Comparison of ENCODE assay signal across 11 cellular contexts in the genomic region with DNA sequence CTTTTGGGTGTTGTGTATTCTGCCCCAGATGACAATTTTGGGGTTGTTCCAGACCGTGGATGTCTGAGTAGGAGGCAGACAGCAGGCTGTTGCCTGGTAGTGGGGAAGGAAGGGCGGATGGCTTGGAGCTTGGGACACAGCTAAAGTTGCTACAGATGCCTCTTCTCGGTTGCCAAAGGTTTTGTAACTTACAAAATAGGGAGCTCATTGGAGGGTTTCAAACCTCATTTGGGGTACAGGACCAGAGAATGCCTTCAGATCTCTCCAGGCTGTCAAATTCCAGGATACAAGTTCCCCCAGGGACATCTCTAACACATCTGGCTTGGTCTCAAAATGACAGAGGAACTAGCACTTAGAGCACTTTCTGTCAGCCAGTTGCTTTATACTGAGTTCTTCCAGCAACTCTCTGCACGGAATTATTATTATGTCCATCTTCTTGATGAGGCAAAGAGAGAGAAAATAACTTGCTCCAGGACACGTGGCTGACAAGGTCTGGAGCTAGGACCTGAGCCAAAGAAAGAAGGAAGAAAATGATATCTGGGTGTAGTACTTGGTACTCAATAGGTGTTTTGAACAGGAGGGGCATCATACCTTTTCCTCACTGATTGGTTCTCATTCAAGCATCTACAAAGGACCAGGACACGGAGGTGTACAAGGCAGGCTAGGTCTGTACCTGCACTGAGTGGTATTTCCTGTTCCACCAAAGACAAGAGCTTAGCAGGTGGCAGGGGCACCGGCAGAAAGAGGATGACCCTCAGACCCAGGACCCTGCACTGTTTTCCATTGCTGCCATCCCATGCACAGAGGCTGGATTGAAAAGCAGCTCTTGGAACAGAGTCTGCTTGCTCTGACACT. TPM values are rescaled to one million over a fixed set of nuclear protein-coding genes. Genes with fewer than 3 reads are reported as not detected.
A peak's percentile ranks its signal among the peaks of the same experiment; 100 is the strongest.
DNase-seq lines count a peak whose midpoint lies in the region; ATAC-seq and TF ChIP-seq lines count a peak whose summit lies in the region.
"Had no signal": no experiment of that assay in that cellular context is flagged by ENCODE, and none has a peak within 500 bp of the region (broad histone marks: within the 10 kb centered on the region; RNA-seq: fewer than 3 reads in every experiment).

No MANE protein-coding gene starts in this region.

- H2AFZ ChIP-seq in osteoblast (ENCODE audit: low read length) = no peak overlapping the region

- H3K27me3 ChIP-seq in osteoblast (ENCODE audit: insufficient read depth, low read length) (no peaks in the 10 kb centered on the region), upper lobe of right lung (no peaks in the 10 kb centered on the region)

- no peaks in the 10 kb centered on the region for H4K20me1 ChIP-seq in osteoblast (ENCODE audit: insufficient read depth, low read length)

- ATAC-seq in upper lobe of right lung (peak; percentile 47), HG03196 (IDR thresholded peaks at IDR 0.05; ENCODE audit: unreplicated experiment) (no peak)

- intact Hi-C loops in upper lobe of right lung (cut with DNase I) = no loop called here

- H3K36me3 ChIP-seq in osteoblast (ENCODE audit: insufficient read depth, low read length) (no peaks in the 10 kb centered on the region), upper lobe of right lung (no peaks in the 10 kb centered on the region)

- H3K9me3 ChIP-seq in osteoblast (ENCODE audit: low read depth, low read length) (no peaks in the 10 kb centered on the region), upper lobe of right lung (no peaks in the 10 kb centered on the region)

- H3K27ac ChIP-seq in osteoblast (ENCODE audit: low read depth, low read length) (peak overlapping the region; percentile 81), upper lobe of right lung (peak overlapping the region; percentile 14)
- H3K27ac ChIP-seq: 22Rv1 had no signal

- peak overlapping the region; percentile 68 for H3K4me2 ChIP-seq in osteoblast (ENCODE audit: insufficient read depth, low read length)

- DNase-seq in DMS79 (lab: John Stamatoyannopoulos, UW) (peak; percentile 13), DMS79 treated with DMSO at 0.1 percent for 48 hours (lab: John Stamatoyannopoulos, UW) (no peak), fibroblast of the aortic adventitia (ENCODE audit: low read depth) (peak; percentile 77), osteoblast (ENCODE audit: insufficient read length, low spot score, missing footprints) (no peak), upper lobe of right lung (no peak), NOMO-1 treated with DMSO at 0.1 percent for 48 hours (lab: John Stamatoyannopoulos, UW; ENCODE audit: unreplicated experiment) (no peak), GM13977 (ENCODE audit: low spot score) (no peak)
- DNase-seq: activated naive CD8-positive, alpha-beta T cell treated with anti-CD3 and anti-CD28 coated beads, Interleukin-2, amount 50 U/mL, for 24 hours had no signal

- in situ Hi-C loops in GM13977 (cut with MboI; ENCODE audit: low pct_unique_long_range_greater_than_20kb, low sequenced_read_pairs, unreplicated experiment) = no loop called here

- TF ChIP-seq CTCF in fibroblast of the aortic adventitia (IDR thresholded peaks at IDR 0.05; ENCODE audit: insufficient read depth, low read length) = no peak
- TF ChIP-seq CTCF in osteoblast (IDR thresholded peaks at IDR 0.05; ENCODE audit: extremely low read depth, low read depth, low read length) = no peak
- no peak for TF ChIP-seq CTCF in upper lobe of right lung (IDR thresholded peaks at IDR 0.05)
- no peak for TF ChIP-seq CTCF in GM13977 (IDR thresholded peaks at IDR 0.05; ENCODE audit: extremely low read depth, insufficient read depth, missing control alignments)

- no peaks in the 10 kb centered on the region for H3K79me2 ChIP-seq in osteoblast (ENCODE audit: insufficient read depth, low read length)

- H3K4me1 ChIP-seq in osteoblast (ENCODE audit: insufficient read depth, low read length) (peaks cover 35% of the 10 kb centered on the region), upper lobe of right lung (peaks cover 22% of the 10 kb centered on the region)

- no peak overlapping the region for H3K4me3 ChIP-seq in fibroblast of the aortic adventitia (ENCODE audit: low read depth, low read length)
- H3K4me3 ChIP-seq in osteoblast (ENCODE audit: insufficient read depth, low read length) = no peak overlapping the region
- H3K4me3 ChIP-seq in upper lobe of right lung = no peak overlapping the region

RNA-seq across cellular contexts. Expression of gene SLC1A2, which starts 55.9 kb away (rescaled TPM):
- total RNA-seq in fibroblast of the aortic adventitia (ENCODE audit: low replicate concordance) (10.5 and 23.6 TPM in 2 replicates), osteoblast (0.72 and 1.5 TPM in 2 replicates), upper lobe of right lung (2.5 TPM)
- total RNA-seq: pulmonary artery endothelial cell had no signal

Comparison
In these comparisons a context has a peak if more than half of its experiments do, and no peak if none do; other contexts are left out.
1. DNase-seq: peak in DMS79 (single experiment) and fibroblast of the aortic adventitia (single experiment); none in DMS79 treated with DMSO at 0.1 percent for 48 hours (single experiment), osteoblast (single experiment), upper lobe of right lung (single experiment), NOMO-1 treated with DMSO at 0.1 percent for 48 hours (single experiment) and GM13977 (single experiment).